Comparison of ENCODE assay signal across 1 cellular context in the genomic region with DNA sequence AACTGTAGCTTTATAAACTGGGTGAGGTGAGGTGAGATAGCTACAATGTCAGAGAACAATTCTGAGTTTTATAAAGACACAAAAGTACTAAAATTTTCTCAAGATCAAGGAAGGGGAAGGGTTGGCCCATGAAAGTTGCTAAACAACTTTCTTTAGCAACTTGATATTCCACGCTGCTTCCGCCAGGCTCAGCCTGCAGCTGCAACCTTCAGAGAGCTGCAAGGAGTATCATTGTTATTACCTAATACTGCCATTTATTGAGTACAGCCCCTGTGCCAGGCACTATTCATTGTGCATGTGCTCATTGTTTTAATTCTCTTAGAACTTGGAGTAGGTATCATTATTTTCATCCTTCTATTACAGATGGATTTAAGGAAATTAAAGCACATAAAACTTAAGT.
TF ChIP-seq lines count a peak whose summit lies in the region.

No MANE protein-coding gene starts in this region.

TF ChIP-seq in SK-N-SH, 30 proteins besides CTCF, POLR2A, EP300 and RAD21 (continued from another document):
- TF ChIP-seq, protein P1, sequence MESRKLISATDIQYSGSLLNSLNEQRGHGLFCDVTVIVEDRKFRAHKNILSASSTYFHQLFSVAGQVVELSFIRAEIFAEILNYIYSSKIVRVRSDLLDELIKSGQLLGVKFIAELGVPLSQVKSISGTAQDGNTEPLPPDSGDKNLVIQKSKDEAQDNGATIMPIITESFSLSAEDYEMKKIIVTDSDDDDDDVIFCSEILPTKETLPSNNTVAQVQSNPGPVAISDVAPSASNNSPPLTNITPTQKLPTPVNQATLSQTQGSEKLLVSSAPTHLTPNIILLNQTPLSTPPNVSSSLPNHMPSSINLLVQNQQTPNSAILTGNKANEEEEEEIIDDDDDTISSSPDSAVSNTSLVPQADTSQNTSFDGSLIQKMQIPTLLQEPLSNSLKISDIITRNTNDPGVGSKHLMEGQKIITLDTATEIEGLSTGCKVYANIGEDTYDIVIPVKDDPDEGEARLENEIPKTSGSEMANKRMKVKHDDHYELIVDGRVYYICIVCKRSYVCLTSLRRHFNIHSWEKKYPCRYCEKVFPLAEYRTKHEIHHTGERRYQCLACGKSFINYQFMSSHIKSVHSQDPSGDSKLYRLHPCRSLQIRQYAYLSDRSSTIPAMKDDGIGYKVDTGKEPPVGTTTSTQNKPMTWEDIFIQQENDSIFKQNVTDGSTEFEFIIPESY (IDR thresholded peaks at IDR 0.05; ENCODE audit: borderline replicate concordance, low read depth) = no peak
- TF ChIP-seq RFX5 (IDR thresholded peaks at IDR 0.05; ENCODE audit: low read length) = no peak
